19 cellular contexts compared by ENCODE assay signal in the genomic region with DNA sequence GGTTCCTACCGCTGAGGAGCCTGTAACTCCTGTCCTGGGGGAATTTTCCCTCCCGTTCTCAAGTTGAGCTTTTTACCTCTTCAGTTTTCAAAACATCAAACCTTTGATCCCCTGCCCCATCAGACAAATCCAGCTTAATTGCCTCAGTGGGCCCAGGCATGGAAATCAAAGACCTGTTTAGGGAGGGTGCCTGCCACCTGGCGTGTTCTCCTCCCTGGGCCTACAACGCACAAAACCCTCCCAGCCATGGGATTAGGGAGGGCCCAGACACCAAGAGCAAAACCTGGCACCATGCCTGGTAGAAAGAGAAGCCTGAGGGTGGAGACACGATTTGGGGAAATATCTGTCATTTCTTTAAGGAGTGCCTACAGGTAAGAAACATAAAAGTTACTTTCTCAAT.
"Had no signal": no experiment of that assay in that cellular context is flagged by ENCODE, and none has a peak within 500 bp of the region (broad histone marks: within the 10 kb centered on the region; RNA-seq: fewer than 3 reads in every experiment).

No MANE protein-coding gene starts in this region.

- H3K27me3 ChIP-seq: neutrophil, right lobe of liver, testis, transverse colon had no signal

- H3K4me3 ChIP-seq: coronary artery, heart left ventricle, psoas muscle, right lobe of liver, testis, transverse colon had no signal

- H3K27ac ChIP-seq: coronary artery, heart left ventricle, neutrophil, psoas muscle, right lobe of liver, testis, transverse colon had no signal

- H3K4me1 ChIP-seq: heart left ventricle, psoas muscle, right lobe of liver, testis, transverse colon had no signal

- H3K36me3 ChIP-seq: heart left ventricle, neutrophil, right lobe of liver, transverse colon had no signal

- H3K9me3 ChIP-seq: neutrophil, psoas muscle, right lobe of liver, testis, transverse colon had no signal

- DNase-seq: effector CD4-positive, alpha-beta T cell; endodermal cell; erythroblast; heart left ventricle; hippocampal formation; left colon; left ventricle myocardium superior; naive thymus-derived CD4-positive, alpha-beta T cell; nephron progenitor cell; psoas muscle; retina; right lobe of liver; stimulated activated CD4-positive, alpha-beta T cell treated with anti-CD3 and anti-CD28 coated beads, Interleukin-4, amount 100 ng/mL, for 24 hours; stimulated activated naive B cell treated with anti-CD40 and anti-IgM and Interleukin-4, amounts not matched to agents 10 μg/mL and 1 μg/mL and 100 μg/mL, for 72 hours; stimulated activated naive CD8-positive, alpha-beta T cell treated with anti-CD3 and anti-CD28 coated beads, Interleukin-15, amount 100 ng/mL, for 72 hours; testis; transverse colon had no signal
